28 cellular contexts compared by ENCODE assay signal in the genomic region with DNA sequence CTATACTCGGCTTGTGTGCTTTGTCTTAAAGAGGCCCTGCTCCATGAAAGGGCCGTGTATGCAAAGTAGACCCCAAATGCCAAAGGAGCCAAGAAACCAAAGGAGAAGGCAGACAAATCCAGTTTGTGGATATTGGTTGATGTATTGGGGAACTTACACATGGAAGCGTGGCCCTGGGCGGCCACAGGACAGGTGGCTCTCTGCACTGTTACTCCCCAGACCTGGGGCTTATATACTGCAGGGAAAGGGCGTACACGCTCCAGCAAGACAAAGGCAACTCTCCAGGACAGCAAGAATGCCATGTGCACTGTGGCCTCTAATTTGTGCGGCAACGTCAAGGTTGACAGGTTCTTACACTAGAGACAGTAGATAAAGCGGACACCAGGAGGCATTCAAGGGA. TPM values are rescaled to one million over a fixed set of nuclear protein-coding genes. Genes with fewer than 3 reads are reported as not detected.
DNase-seq lines count a peak whose midpoint lies in the region; ATAC-seq, FAIRE-seq and TF ChIP-seq lines count a peak whose summit lies in the region.
"Had no signal": no experiment of that assay in that cellular context is flagged by ENCODE, and none has a peak within 500 bp of the region (broad histone marks: within the 10 kb centered on the region; RNA-seq: fewer than 3 reads in every experiment).

No MANE protein-coding gene starts in this region.

- H3K4me2 ChIP-seq in DOHH2 (ENCODE audit: low read length) (peak overlapping the region; percentile 32; the same call in 1 of the 2 replicates), neuronal stem cell (ENCODE audit: insufficient read depth, low read length, poor library complexity, severe bottlenecking) (no peak overlapping the region)

- no peak overlapping the region for H3K4me3 ChIP-seq in DOHH2 (ENCODE audit: low read length)
- H3K4me3 ChIP-seq in kidney (ENCODE audit: low read length in 2 of 2), result no peak overlapping the region
- no peak overlapping the region for H3K4me3 ChIP-seq in neuronal stem cell (ENCODE audit: low read length in 2 of 2)
- H3K4me3 ChIP-seq: SJCRH30 had no signal

- peaks cover 8% of the 10 kb centered on the region for H3K27me3 Mint-ChIP-seq in activated CD8-positive, alpha-beta memory T cell treated with anti-CD3 and anti-CD28 coated beads, Interleukin-2, amount 10 ng/mL, durations not matched to agents 7 days and 5 days

- no peak overlapping the region for H2BK15ac ChIP-seq in neuronal stem cell (ENCODE audit: low read length)

- no peak overlapping the region for H3K14ac ChIP-seq in neuronal stem cell (ENCODE audit: low read length)

- H3K4me1 Mint-ChIP-seq in activated CD8-positive, alpha-beta memory T cell treated with anti-CD3 and anti-CD28 coated beads, Interleukin-2, amount 10 ng/mL, durations not matched to agents 7 days and 5 days, result peaks cover 14% of the 10 kb centered on the region

- intact Hi-C loops in kidney (cut with DNase I), result no loop called here

- H4K91ac ChIP-seq in neuronal stem cell (ENCODE audit: low read depth, low read length, poor library complexity), result no peak overlapping the region

- peaks cover 42% of the 10 kb centered on the region for H3K4me1 ChIP-seq in DOHH2 (ENCODE audit: control insufficient read depth, low read length)
- peaks cover 7 to 11% of the 10 kb centered on the region in 2 donors for H3K4me1 ChIP-seq in kidney (ENCODE audit: control insufficient read depth in 1 of 2, insufficient read depth in 1 of 2, low read depth in 1 of 2, low read length in 2 of 2)
- peaks cover 0 to 2% of the 10 kb centered on the region in 2 donors for H3K4me1 ChIP-seq in neuronal stem cell (ENCODE audit: control insufficient read depth in 2 of 2, insufficient read depth in 1 of 2, low read depth in 1 of 2, low read length in 2 of 2)

- no peak overlapping the region for H3K4me3 Mint-ChIP-seq in activated CD8-positive, alpha-beta memory T cell treated with anti-CD3 and anti-CD28 coated beads, Interleukin-2, amount 10 ng/mL, durations not matched to agents 7 days and 5 days
- H3K4me3 Mint-ChIP-seq: CD14-positive monocyte, HFFc6 had no signal

- H3K27me3 ChIP-seq in DOHH2 (ENCODE audit: control insufficient read depth, low read length) (no peaks in the 10 kb centered on the region), neuronal stem cell (ENCODE audit: control insufficient read depth in 3 of 3, insufficient read depth in 3 of 3, low read depth in 1 of 3, low read length in 3 of 3) (peaks cover 0 to 4% (median 0%) of the 10 kb centered on the region in 3 experiments)

- H3K27ac ChIP-seq in DOHH2 (ENCODE audit: low read depth, low read length), result no peak overlapping the region
- H3K27ac ChIP-seq in kidney (ENCODE audit: low read depth in 2 of 2, low read length in 2 of 2), result no peak overlapping the region
- H3K27ac ChIP-seq in neuronal stem cell (replicated peaks; ENCODE audit: low read length), result no peak overlapping the region
- H3K27ac ChIP-seq: SJCRH30 had no signal

- H3K9me2 ChIP-seq in DOHH2 (replicated peaks; ENCODE audit: control insufficient read depth, low read length), result no peaks in the 10 kb centered on the region

- no peak for FAIRE-seq in kidney (lab: Jason Lieb, UNC)
- FAIRE-seq: GM19239, RCC 7860 had no signal

- no peaks in the 10 kb centered on the region for H3K36me3 Mint-ChIP-seq in activated CD8-positive, alpha-beta memory T cell treated with anti-CD3 and anti-CD28 coated beads, Interleukin-2, amount 10 ng/mL, durations not matched to agents 7 days and 5 days
- H3K36me3 Mint-ChIP-seq: CD14-positive monocyte had no signal

- no peaks in the 10 kb centered on the region for H3K79me2 ChIP-seq in DOHH2 (ENCODE audit: control insufficient read depth, low read length)

- H2BK120ac ChIP-seq in neuronal stem cell (ENCODE audit: low read depth, low read length), result no peak overlapping the region

- no peaks in the 10 kb centered on the region for H3K79me1 ChIP-seq in neuronal stem cell (ENCODE audit: low read depth, low read length)

- H3K9me3 ChIP-seq in DOHH2 (ENCODE audit: control insufficient read depth, insufficient read depth, low read length), result no peaks in the 10 kb centered on the region
- no peaks in the 10 kb centered on the region for H3K9me3 ChIP-seq in kidney (ENCODE audit: control insufficient read depth in 1 of 2, low read length in 2 of 2)
- H3K9me3 ChIP-seq in neuronal stem cell (replicated peaks in 1 of 2; ENCODE audit: control insufficient read depth in 2 of 2, insufficient read depth in 1 of 2, low read depth in 1 of 2, low read length in 2 of 2), result no peaks in the 10 kb centered on the region
- H3K9me3 ChIP-seq: SJCRH30 had no signal

- no peak for TF ChIP-seq CTCF in DOHH2 (IDR thresholded peaks at IDR 0.05; ENCODE audit: low read depth, low read length, poor library complexity, severe bottlenecking)
- TF ChIP-seq CTCF in kidney (IDR thresholded peaks at IDR 0.05; ENCODE audit: borderline replicate concordance, extremely low read depth, insufficient read depth), result no peak

- H3K9me3 Mint-ChIP-seq in activated CD8-positive, alpha-beta memory T cell treated with anti-CD3 and anti-CD28 coated beads, Interleukin-2, amount 10 ng/mL, durations not matched to agents 7 days and 5 days (ENCODE audit: low read depth), result no peaks in the 10 kb centered on the region

- H3K36me3 ChIP-seq in DOHH2 (ENCODE audit: control insufficient read depth, low read length) (no peaks in the 10 kb centered on the region), kidney (ENCODE audit: control insufficient read depth in 1 of 2, insufficient read depth in 2 of 2, low read length in 2 of 2) (no peaks in the 10 kb centered on the region), neuronal stem cell (replicated peaks in 1 of 2; ENCODE audit: control insufficient read depth in 2 of 2, insufficient read depth in 2 of 2, low read length in 2 of 2) (no peaks in the 10 kb centered on the region)
- H3K36me3 ChIP-seq: SJCRH30 had no signal

- H3K27ac Mint-ChIP-seq in activated CD8-positive, alpha-beta memory T cell treated with anti-CD3 and anti-CD28 coated beads, Interleukin-2, amount 10 ng/mL, durations not matched to agents 7 days and 5 days, result no peak overlapping the region
- H3K27ac Mint-ChIP-seq: CD14-positive monocyte, HFFc6 had no signal

- H2AFZ ChIP-seq in neuronal stem cell (ENCODE audit: low read length), result no peak overlapping the region

- no peak overlapping the region for H2BK12ac ChIP-seq in neuronal stem cell (ENCODE audit: low read length)

- no peaks in the 10 kb centered on the region for H4K20me1 ChIP-seq in DOHH2 (ENCODE audit: control insufficient read depth, insufficient read depth, low read depth, low read length)

- peak overlapping the region; percentile 52 for H3K23ac ChIP-seq in neuronal stem cell (ENCODE audit: low read depth, low read length, poor library complexity)

- H3K9ac ChIP-seq in kidney (ENCODE audit: low read length in 2 of 2) (no peak overlapping the region), neuronal stem cell (ENCODE audit: low read depth, low read length, poor library complexity) (no peak overlapping the region)

- H2BK5ac ChIP-seq in neuronal stem cell (ENCODE audit: low read length), result peak overlapping the region; percentile 42

- no peak for ATAC-seq in activated CD8-positive, alpha-beta memory T cell treated with anti-CD3 and anti-CD28 coated beads, Interleukin-2, amount 10 ng/mL, durations not matched to agents 7 days and 5 days
- ATAC-seq in GM19455 (IDR thresholded peaks at IDR 0.05; ENCODE audit: unreplicated experiment), result no peak
- no peak for ATAC-seq in HG03108 (IDR thresholded peaks at IDR 0.05; ENCODE audit: unreplicated experiment)

- H2AK5ac ChIP-seq in neuronal stem cell (ENCODE audit: low read depth, low read length), result no peak overlapping the region

- no peak overlapping the region for H3K18ac ChIP-seq in neuronal stem cell (ENCODE audit: low read length)

- no CpG with 5 or more reads among the region's 9 CpGs for WGBS in neuronal stem cell (ENCODE audit: extremely low coverage in 2 of 2, insufficient read length in 2 of 2, insufficient replicate concordance in 1 of 2), 2 donors

- H3K4ac ChIP-seq in neuronal stem cell (ENCODE audit: low read length), result no peak overlapping the region

- no peaks in the 10 kb centered on the region for H3F3A ChIP-seq in DOHH2 (ENCODE audit: control insufficient read depth, insufficient read depth)

- H4K8ac ChIP-seq in neuronal stem cell (ENCODE audit: low read depth, low read length), result peak overlapping the region; percentile 24

- CTCF ChIA-PET in activated CD8-positive, alpha-beta memory T cell treated with anti-CD3 and anti-CD28 coated beads, Interleukin-2, amount 10 ng/mL, durations not matched to agents 7 days and 5 days (lab: Charles Lee), result no interaction called here

- DNase-seq in activated CD8-positive, alpha-beta memory T cell treated with anti-CD3 and anti-CD28 coated beads, Interleukin-2, amount 10 ng/mL, durations not matched to agents 7 days and 5 days, result peak; percentile 32
- no peak for DNase-seq in activated CD8-positive, alpha-beta memory T cell treated with anti-CD3 and anti-CD28 coated beads, Interleukin-2, amount 50 U/mL, for 48 hours
- DNase-seq in kidney, result peak; percentile 28
- no peak for DNase-seq in neuronal stem cell (ENCODE audit: low spot score)
- no peak for DNase-seq in GM03348 (ENCODE audit: low spot score)
- DNase-seq: AML-193; GDM1; H7; HFFc6; KG1; NCI-H1092; NCI-H1436; NCI-H1930; NCI-H226; NCI-H510A treated with DMSO at 0.1 percent for 48 hours; NCI-H774; NK-92 treated with Interleukin-12 subunit alpha and Interleukin-12 subunit beta, amount 100 ng/mL, for 24 hours; OCI-M1; SJCRH30 had no signal

RNA-seq across cellular contexts. Expression of gene RSPH1, which starts 24.8 kb away (rescaled TPM):
- not detected for total RNA-seq in activated CD8-positive, alpha-beta memory T cell treated with anti-CD3 and anti-CD28 coated beads, Interleukin-2, amount 10 ng/mL, durations not matched to agents 7 days and 5 days
- total RNA-seq in kidney, result 12.0 TPM
- 13.0 TPM for polyA plus RNA-seq in kidney (ENCODE audit: insufficient read depth, low read depth, low replicate concordance)
- polyA plus RNA-seq in neuronal stem cell (2013, experiment 1 of 2), result 0.82 TPM
- polyA plus RNA-seq in neuronal stem cell (2013, experiment 2 of 2), result 0.89 TPM
- total RNA-seq: A172, H7, HFFc6, HT1080, SJCRH30 had no signal
- polyA plus RNA-seq: AG04450, CD14-positive monocyte had no signal

RNA-seq across cellular contexts. Expression of gene SLC37A1, which starts 42.4 kb away (rescaled TPM):
- 10 to 100 TPM; 14.0 to 14.8 TPM for total RNA-seq in activated CD8-positive, alpha-beta memory T cell treated with anti-CD3 and anti-CD28 coated beads, Interleukin-2, amount 10 ng/mL, durations not matched to agents 7 days and 5 days
- 21.8 TPM for total RNA-seq in kidney
- polyA plus RNA-seq in kidney (ENCODE audit: insufficient read depth, low read depth, low replicate concordance), result 3.4 TPM
- 9.1 TPM for polyA plus RNA-seq in neuronal stem cell (2013, experiment 1 of 2)
- 8.5 TPM for polyA plus RNA-seq in neuronal stem cell (2013, experiment 2 of 2)
- total RNA-seq: HFFc6, SJCRH30 had no signal

Comparison
In these comparisons a context has a peak if more than half of its experiments do, and no peak if none do; other contexts are left out.
1. DNase-seq: peak in activated CD8-positive, alpha-beta memory T cell treated with anti-CD3 and anti-CD28 coated beads, Interleukin-2, amount 10 ng/mL, durations not matched to agents 7 days and 5 days (single experiment) and kidney (single experiment); none in activated CD8-positive, alpha-beta memory T cell treated with anti-CD3 and anti-CD28 coated beads, Interleukin-2, amount 50 U/mL, for 48 hours (single experiment), neuronal stem cell (single experiment) and GM03348 (single experiment).
2. RNA of gene RSPH1, which starts 24.8 kb away (total RNA-seq): 12.0 TPM in kidney (single experiment); not detected in activated CD8-positive, alpha-beta memory T cell treated with anti-CD3 and anti-CD28 coated beads, Interleukin-2, amount 10 ng/mL, durations not matched to agents 7 days and 5 days; every median in the first group is over 10 times any median in the second.